ENCODE assay signal across 20 cellular contexts in genomic region chr17:49001671-49002070, GRCh38. TPM values are rescaled to one million over a fixed set of nuclear protein-coding genes. Genes with fewer than 3 reads are reported as not detected.
DNase-seq lines count a peak whose midpoint lies in the region; ATAC-seq and TF ChIP-seq lines count a peak whose summit lies in the region.
"Had no signal": no experiment of that assay in that cellular context is flagged by ENCODE, and none has a peak within 500 bp of the region (broad histone marks: within the 10 kb centered on the region; RNA-seq: fewer than 3 reads in every experiment).

No MANE protein-coding gene starts in this region.

- H3K4me3 ChIP-seq in HAP-1, result peak overlapping the region; percentile 88
- H3K4me3 ChIP-seq in Panc1 (ENCODE audit: low read depth in 2 of 2, low read length in 2 of 2), result peak overlapping the region; percentile 1 to 70; a peak in 2 of 4 replicates
- H3K4me3 ChIP-seq in fibroblast of villous mesenchyme (ENCODE audit: low read depth, low read length), result peak overlapping the region; percentile 85
- H3K4me3 ChIP-seq in retinal pigment epithelial cell (ENCODE audit: low read length), result peak overlapping the region; percentile 91
- no peak overlapping the region for H3K4me3 ChIP-seq in upper lobe of left lung
- H3K4me3 ChIP-seq: BLaER1 treated with 17β-estradiol and CSF1 and Interleukin-3, amounts not matched to agents 10 nM and 100 nM; suprapubic skin had no signal

- ATAC-seq in Panc1, result no peak
- ATAC-seq in upper lobe of left lung (ENCODE audit: low FRiP score in 2 of 2), result no peak

- H3K36me3 ChIP-seq in HAP-1 (replicated peaks) (peaks cover 36% of the 10 kb centered on the region), Panc1 (ENCODE audit: control insufficient read depth, insufficient read depth, low read length) (peaks cover 2% of the 10 kb centered on the region; the same call in 1 of the 2 replicates), upper lobe of left lung (no peaks in the 10 kb centered on the region)
- H3K36me3 ChIP-seq: BLaER1 treated with 17β-estradiol and CSF1 and Interleukin-3, amounts not matched to agents 10 nM and 100 nM; suprapubic skin had no signal

- CTCF ChIA-PET in Panc1 (lab: Charles Lee), result no interaction called here

- no peak for DNase-seq in HAP-1 (ENCODE audit: low spot score in 2 of 2)
- DNase-seq in Panc1 (ENCODE audit: low read depth, low spot score), result no peak
- no peak for DNase-seq in fibroblast of villous mesenchyme (ENCODE audit: low read depth)
- DNase-seq in retinal pigment epithelial cell (ENCODE audit: low read depth), result no peak
- no peak for DNase-seq in NCI-H774 (lab: John Stamatoyannopoulos, UW)
- DNase-seq in DMS79 (lab: John Stamatoyannopoulos, UW), result no peak
- DNase-seq in upper lobe of left lung, result no peak
- DNase-seq in nucleus accumbens (lab: John Stamatoyannopoulos, UW), result no peak
- DNase-seq: activated CD4-positive, CD25-positive, alpha-beta regulatory T cell; activated gamma-delta T cell; dermis blood vessel endothelial cell; DND-41; hippocampal formation; NCI-H2081 treated with DMSO at 0.1 percent for 48 hours; NCI-H526; T-helper 1 cell had no signal

- BruUV-seq in Panc1 (replicated peaks; lab: Mats Ljungman, UMichigan), result no TSS peak

- intact Hi-C loops in Panc1 (cut with micrococcal nuclease; ENCODE audit: unreplicated experiment), result no loop called here

- H3K27me3 ChIP-seq in HAP-1 (ENCODE audit: low read depth) (no peaks in the 10 kb centered on the region), Panc1 (ENCODE audit: control insufficient read depth, insufficient read depth, low read length) (no peaks in the 10 kb centered on the region; the same call in 1 of the 2 replicates), upper lobe of left lung (peaks cover 5 to 68% (median 38%) of the 10 kb centered on the region in 4 donors)

- in situ Hi-C loops in HAP-1 (cut with MboI; ENCODE audit: low sequenced_read_pairs) (no loop called here), Panc1 (cut with HindIII; ENCODE audit: low pct_unique_long_range_greater_than_20kb, low sequenced_read_pairs) (no loop called here)

- TF ChIP-seq CTCF in Panc1 (IDR thresholded peaks at IDR 0.05) (no peak), fibroblast of villous mesenchyme (IDR thresholded peaks at IDR 0.05; ENCODE audit: insufficient read depth, low read depth, low read length) (no peak), retinal pigment epithelial cell (conservative IDR thresholded peaks at IDR 0.05; ENCODE audit: low read depth, low read length) (no peak), upper lobe of left lung (IDR thresholded peaks at IDR 0.05) (no peak)

- peak overlapping the region; percentile 97 for H3K27ac ChIP-seq in Panc1 (ENCODE audit: low read length)
- H3K27ac ChIP-seq in upper lobe of left lung, result no peak overlapping the region
- H3K27ac ChIP-seq: BLaER1 treated with 17β-estradiol and CSF1 and Interleukin-3, amounts not matched to agents 10 nM and 100 nM; suprapubic skin had no signal

- POLR2A ChIA-PET in Panc1 (lab: Charles Lee), result no interaction called here

- no peak for TF ChIP-seq POLR2A in upper lobe of left lung (IDR thresholded peaks at IDR 0.05)

- H3K4me1 ChIP-seq in HAP-1, result peaks cover 29% of the 10 kb centered on the region
- peaks cover 60% of the 10 kb centered on the region for H3K4me1 ChIP-seq in Panc1 (ENCODE audit: control insufficient read depth, insufficient read depth, low read length)
- H3K4me1 ChIP-seq in upper lobe of left lung, result peaks cover 19 to 20% (median 20%) of the 10 kb centered on the region in 4 donors

- H3K9me3 ChIP-seq in HAP-1 (no peaks in the 10 kb centered on the region), Panc1 (ENCODE audit: control insufficient read depth, insufficient read depth, low read depth, low read length) (no peaks in the 10 kb centered on the region), upper lobe of left lung (no peaks in the 10 kb centered on the region)
- H3K9me3 ChIP-seq: BLaER1 treated with 17β-estradiol and CSF1 and Interleukin-3, amounts not matched to agents 10 nM and 100 nM; suprapubic skin had no signal

- no peak for TF ChIP-seq EP300 in upper lobe of left lung (IDR thresholded peaks at IDR 0.05)

RNA-seq across cellular contexts. Expression of gene IGF2BP1, which starts 4.5 kb away (rescaled TPM):
- total RNA-seq in Panc1 (2021; ENCODE audit: unreplicated experiment) (109 TPM), fibroblast of villous mesenchyme (2.6 and 6.4 TPM in 2 replicates), upper lobe of left lung (1 to 10 TPM in 2 of 6 donors, not detected in 4; 1.3 to 1.4 TPM)
- polyA plus RNA-seq in Panc1 (2012; ENCODE audit: insufficient read length), result 33.0 TPM
- total RNA-seq: suprapubic skin had no signal

RNA-seq across cellular contexts. Expression of gene GIP, which starts 33.3 kb away (rescaled TPM):
- 0.77 TPM for total RNA-seq in Panc1 (2021; ENCODE audit: unreplicated experiment)
- polyA plus RNA-seq in Panc1 (2012; ENCODE audit: insufficient read length), result 1.6 TPM
- total RNA-seq in fibroblast of villous mesenchyme, result not detected in 2 replicates
- total RNA-seq in upper lobe of left lung, result not detected
- total RNA-seq: dermis blood vessel endothelial cell, MCF 10A, RPMI7951, suprapubic skin had no signal

RNA-seq across cellular contexts. Expression of gene SNF8, which starts 57.0 kb away (rescaled TPM):
- total RNA-seq in Panc1 (2021; ENCODE audit: unreplicated experiment), result 371 TPM
- polyA plus RNA-seq in Panc1 (2012; ENCODE audit: insufficient read length), result 299 TPM
- 61.3 and 87.0 TPM in 2 replicates for total RNA-seq in fibroblast of villous mesenchyme
- total RNA-seq in upper lobe of left lung, result 100 to 1,000 TPM in 2 of 6 donors, 10 to 100 TPM in 4; 76.5 to 110 (median 89.7) TPM

Comparison
In these comparisons a context has a peak if more than half of its experiments do, and no peak if none do; other contexts are left out.
1. H3K4me3 ChIP-seq: peak in HAP-1 (single experiment), Panc1 (2 of 2), fibroblast of villous mesenchyme (single experiment) and retinal pigment epithelial cell (single experiment); none in upper lobe of left lung (0 of 4).
2. RNA of gene IGF2BP1, which starts 4.5 kb away (total RNA-seq): 109 TPM in Panc1 (single experiment); 2.6 to 6.4 TPM in fibroblast of villous mesenchyme and 1.3 to 1.4 TPM in upper lobe of left lung; every median in the first group is over 10 times any median in the second.